ENCODE assay signal across 8 cellular contexts in genomic region chr3:44100298-44100695, GRCh38.
"Had no signal": no experiment of that assay in that cellular context is flagged by ENCODE, and none has a peak within 500 bp of the region (broad histone marks: within the 10 kb centered on the region; RNA-seq: fewer than 3 reads in every experiment).

No MANE protein-coding gene starts in this region.

- FAIRE-seq: H1, H54, HTR-8/SVneo had no signal

- H3K4me3 ChIP-seq: GM23338, K562 had no signal

- H3K4me2 ChIP-seq: GM23338 had no signal

- ATAC-seq: GM23338, K562 had no signal

- DNase-seq: H9, HCEC 1CT, IMR-90 had no signal

- H2AFZ ChIP-seq: GM23338 had no signal
